Comparison of ENCODE assay signal across 8 cellular contexts in genomic region chr19:15101479-15102082, GRCh38. TPM values are rescaled to one million over a fixed set of nuclear protein-coding genes. Genes with fewer than 3 reads are reported as not detected.
A peak's percentile ranks its signal among the peaks of the same experiment; 100 is the strongest.
DNase-seq lines count a peak whose midpoint lies in the region; ATAC-seq and TF ChIP-seq lines count a peak whose summit lies in the region.

No MANE protein-coding gene starts in this region.

- CTCF ChIA-PET in activated CD4-positive, alpha-beta T cell treated with anti-CD3 and anti-CD28 coated beads, Interleukin-2, amount 10 ng/mL, durations not matched to agents 7 days and 5 days (lab: Charles Lee), result interaction anchor here (0.9 to 2.1 kb wide), 14 partner anchors 9 to 454 kb away, joined by 3 to 9 read pairs (median 4); partner anchors contain the start of gene AKAP8L

- H3K9me3 Mint-ChIP-seq in activated CD4-positive, alpha-beta T cell treated with anti-CD3 and anti-CD28 coated beads, Interleukin-2, amount 10 ng/mL, durations not matched to agents 7 days and 5 days, result peaks cover 14% of the 10 kb centered on the region

- peak; percentile 23 for DNase-seq in Caki2 (ENCODE audit: low read depth)
- DNase-seq in KG1 (lab: John Stamatoyannopoulos, UW), result peak; percentile 15
- DNase-seq in activated CD4-positive, alpha-beta T cell treated with anti-CD3 and anti-CD28 coated beads, Interleukin-2, amount 10 ng/mL, durations not matched to agents 7 days and 5 days, result peak; percentile 68
- no peak for DNase-seq in epithelial cell of proximal tubule (ENCODE audit: low read depth)
- peak; percentile 64 for DNase-seq in osteoblast (ENCODE audit: insufficient read length, low spot score, missing footprints)
- DNase-seq in A172 (ENCODE audit: low spot score), result no peak
- no peak for DNase-seq in ureter (ENCODE audit: low spot score)

- H3K27ac Mint-ChIP-seq in activated CD4-positive, alpha-beta T cell treated with anti-CD3 and anti-CD28 coated beads, Interleukin-2, amount 10 ng/mL, durations not matched to agents 7 days and 5 days, result no peak overlapping the region

- TF ChIP-seq CTCF in epithelial cell of proximal tubule (conservative IDR thresholded peaks at IDR 0.05; ENCODE audit: low read depth, low read length) (peak; percentile 77), osteoblast (IDR thresholded peaks at IDR 0.05; ENCODE audit: extremely low read depth, low read depth, low read length) (peak; percentile 75)

- no peak overlapping the region for H3K4me3 Mint-ChIP-seq in activated CD4-positive, alpha-beta T cell treated with anti-CD3 and anti-CD28 coated beads, Interleukin-2, amount 10 ng/mL, durations not matched to agents 7 days and 5 days

- no peak overlapping the region for H3K27ac ChIP-seq in osteoblast (ENCODE audit: low read depth, low read length)

- H3K4me1 Mint-ChIP-seq in activated CD4-positive, alpha-beta T cell treated with anti-CD3 and anti-CD28 coated beads, Interleukin-2, amount 10 ng/mL, durations not matched to agents 7 days and 5 days, result peaks cover 3% of the 10 kb centered on the region

- ATAC-seq in HG02973 (IDR thresholded peaks at IDR 0.05; ENCODE audit: unreplicated experiment), result no peak

- H3K27me3 ChIP-seq in osteoblast (ENCODE audit: insufficient read depth, low read length), result no peaks in the 10 kb centered on the region

- no peak overlapping the region for H2AFZ ChIP-seq in osteoblast (ENCODE audit: low read length)

- peaks cover 8% of the 10 kb centered on the region for H3K9me3 ChIP-seq in osteoblast (ENCODE audit: low read depth, low read length)

- no peak overlapping the region for H3K4me2 ChIP-seq in osteoblast (ENCODE audit: insufficient read depth, low read length)

- H3K36me3 ChIP-seq in osteoblast (ENCODE audit: insufficient read depth, low read length), result no peaks in the 10 kb centered on the region

- in situ Hi-C loops in Caki2 (cut with HindIII; ENCODE audit: low pct_unique_long_range_greater_than_20kb, low sequenced_read_pairs), result no loop called here

- H3K36me3 Mint-ChIP-seq in activated CD4-positive, alpha-beta T cell treated with anti-CD3 and anti-CD28 coated beads, Interleukin-2, amount 10 ng/mL, durations not matched to agents 7 days and 5 days (ENCODE audit: low read depth), result peaks cover 1% of the 10 kb centered on the region

- no peak overlapping the region for H3K4me3 ChIP-seq in epithelial cell of proximal tubule (ENCODE audit: low read depth, low read length)
- no peak overlapping the region for H3K4me3 ChIP-seq in osteoblast (ENCODE audit: insufficient read depth, low read length)

- POLR2A ChIA-PET in activated CD4-positive, alpha-beta T cell treated with anti-CD3 and anti-CD28 coated beads, Interleukin-2, amount 10 ng/mL, durations not matched to agents 7 days and 5 days (lab: Charles Lee), result no interaction called here

- no peaks in the 10 kb centered on the region for H4K20me1 ChIP-seq in osteoblast (ENCODE audit: insufficient read depth, low read length)

- peaks cover under 1% of the 10 kb centered on the region for H3K79me2 ChIP-seq in osteoblast (ENCODE audit: insufficient read depth, low read length)

- H3K27me3 Mint-ChIP-seq in activated CD4-positive, alpha-beta T cell treated with anti-CD3 and anti-CD28 coated beads, Interleukin-2, amount 10 ng/mL, durations not matched to agents 7 days and 5 days, result peaks cover 11% of the 10 kb centered on the region

- H3K4me1 ChIP-seq in osteoblast (ENCODE audit: insufficient read depth, low read length), result no peaks in the 10 kb centered on the region

RNA-seq across cellular contexts. Expression of gene SYDE1, which starts 5.6 kb away (rescaled TPM):
- 21.7 and 31.3 TPM in 2 replicates for total RNA-seq in Caki2 (2014; rRNA removed; shearing (Covaris generic); ENCODE audit: low replicate concordance)
- total RNA-seq in activated CD4-positive, alpha-beta T cell treated with anti-CD3 and anti-CD28 coated beads, Interleukin-2, amount 10 ng/mL, durations not matched to agents 7 days and 5 days, result under 1 TPM; 0.15 to 0.29 TPM
- total RNA-seq in epithelial cell of proximal tubule (31.7 and 37.1 TPM in 2 replicates), osteoblast (45.1 and 56.8 TPM in 2 replicates), ureter (20.4 TPM)
- total RNA-seq in A172 (2014; rRNA removed; shearing (Covaris generic)), result 61.6 and 65.7 TPM in 2 replicates

RNA-seq across cellular contexts. Expression of gene OR1I1, which starts 19.6 kb away (rescaled TPM):
- not detected in 2 replicates for total RNA-seq in Caki2 (2014; rRNA removed; shearing (Covaris generic); ENCODE audit: low replicate concordance)
- total RNA-seq in activated CD4-positive, alpha-beta T cell treated with anti-CD3 and anti-CD28 coated beads, Interleukin-2, amount 10 ng/mL, durations not matched to agents 7 days and 5 days, result not detected
- total RNA-seq in epithelial cell of proximal tubule (not detected in 2 replicates), osteoblast (not detected in 2 replicates), ureter (not detected)
- not detected in 2 replicates for total RNA-seq in A172 (2014; rRNA removed; shearing (Covaris generic))

RNA-seq across cellular contexts. Expression of gene CASP14, which starts 52.3 kb away (rescaled TPM):
- total RNA-seq in Caki2 (2014; rRNA removed; shearing (Covaris generic); ENCODE audit: low replicate concordance), result not detected in 2 replicates
- not detected for total RNA-seq in activated CD4-positive, alpha-beta T cell treated with anti-CD3 and anti-CD28 coated beads, Interleukin-2, amount 10 ng/mL, durations not matched to agents 7 days and 5 days
- not detected in 2 replicates for total RNA-seq in epithelial cell of proximal tubule
- total RNA-seq in osteoblast, result not detected in 2 replicates
- total RNA-seq in A172 (2014; rRNA removed; shearing (Covaris generic)), result not detected in 2 replicates
- 0.34 TPM for total RNA-seq in ureter

Comparison
In these comparisons a context has a peak if more than half of its experiments do, and no peak if none do; other contexts are left out.
1. DNase-seq: peak in Caki2 (single experiment), KG1 (single experiment), activated CD4-positive, alpha-beta T cell treated with anti-CD3 and anti-CD28 coated beads, Interleukin-2, amount 10 ng/mL, durations not matched to agents 7 days and 5 days (single experiment) and osteoblast (single experiment); none in epithelial cell of proximal tubule (single experiment), A172 (single experiment) and ureter (single experiment).
2. RNA of gene SYDE1, which starts 5.6 kb away (total RNA-seq): 61.6 to 65.7 TPM in A172, 45.1 to 56.8 TPM in osteoblast, 31.7 to 37.1 TPM in epithelial cell of proximal tubule, 21.7 to 31.3 TPM in Caki2 and 20.4 TPM in ureter (single experiment); 0.15 to 0.29 TPM in activated CD4-positive, alpha-beta T cell treated with anti-CD3 and anti-CD28 coated beads, Interleukin-2, amount 10 ng/mL, durations not matched to agents 7 days and 5 days; every median in the first group is over 10 times any median in the second.